8 cellular contexts compared by ENCODE assay signal in the genomic region with DNA sequence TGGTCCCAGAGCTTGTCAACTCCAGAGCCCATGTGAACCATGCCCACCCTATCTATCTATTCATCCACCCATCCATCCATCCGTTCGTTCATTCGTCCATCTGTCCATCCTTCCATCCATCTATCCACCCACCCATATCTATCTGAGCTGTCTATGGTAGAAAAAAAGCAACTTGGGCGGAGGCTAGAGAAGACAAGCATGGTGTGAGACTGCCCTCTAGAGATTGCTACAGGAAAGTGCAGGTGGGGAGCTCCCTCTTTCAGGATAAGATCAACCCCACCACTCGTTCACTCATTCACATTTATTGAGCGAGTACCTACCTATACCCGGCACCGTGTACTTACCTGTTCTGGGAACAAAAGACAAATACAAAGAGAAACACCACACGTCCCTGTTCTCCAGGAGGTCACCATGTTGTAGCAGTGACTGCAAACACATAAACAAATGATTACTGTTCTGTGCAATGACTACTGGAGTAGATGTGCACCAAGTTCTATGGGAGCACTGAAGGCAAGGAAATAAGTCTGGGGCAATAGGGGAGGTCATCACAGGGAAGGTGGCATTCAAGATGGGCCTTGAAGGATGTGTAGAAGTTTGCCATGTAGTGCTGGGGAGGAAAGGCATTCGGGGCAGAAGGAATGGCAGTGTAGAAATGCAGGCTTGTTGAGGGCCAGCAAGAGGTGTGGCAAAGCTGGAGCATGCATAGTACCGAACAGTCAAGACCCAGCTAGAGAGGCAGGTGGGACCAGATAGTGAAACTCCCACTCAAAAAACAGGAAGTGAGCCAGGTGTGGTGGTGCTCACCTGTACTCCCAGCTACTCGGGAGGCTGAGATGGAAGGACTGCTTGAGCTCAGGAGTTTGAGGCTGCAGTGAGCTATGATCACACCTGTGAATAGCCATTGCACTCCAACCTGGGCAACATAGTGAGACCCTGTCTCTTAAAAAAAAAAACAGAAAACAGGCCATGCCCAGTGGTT. TPM values are rescaled to one million over a fixed set of nuclear protein-coding genes. Genes with fewer than 3 reads are reported as not detected.
DNase-seq lines count a peak whose midpoint lies in the region; ATAC-seq and TF ChIP-seq lines count a peak whose summit lies in the region.

No MANE protein-coding gene starts in this region.

- peaks cover 12% of the 10 kb centered on the region for H3K4me1 Mint-ChIP-seq in Caco-2 (ENCODE audit: low read depth, unreplicated experiment)
- H3K4me1 Mint-ChIP-seq in stimulated activated naive B cell treated with anti-CD40 and anti-IgM and Interleukin-4, amounts not matched to agents 10 μg/mL and 1 μg/mL and 100 μg/mL, for 72 hours: no peaks in the 10 kb centered on the region

- H3K36me3 ChIP-seq in Caco-2 (ENCODE audit: control insufficient read depth, insufficient read depth, low read length): no peaks in the 10 kb centered on the region

- peak; percentile 89 for ATAC-seq in stimulated activated naive B cell treated with anti-CD40 and anti-IgM and Interleukin-4, amounts not matched to agents 10 μg/mL and 1 μg/mL and 100 μg/mL, for 72 hours (replicated peaks)
- no peak for ATAC-seq in HG03571 (IDR thresholded peaks at IDR 0.05; ENCODE audit: unreplicated experiment)

- intact Hi-C loops in Caco-2 (cut with micrococcal nuclease; ENCODE audit: unreplicated experiment): loop anchor here (1.0 kb wide), 9 partner anchors 24 to 208 kb away; a partner anchor contains a TSS

- H3K4me3 ChIP-seq in Caco-2 (ENCODE audit: low read depth, low read length): no peak overlapping the region

- H3K36me3 Mint-ChIP-seq in Caco-2 (ENCODE audit: insufficient read depth, unreplicated experiment): no peaks in the 10 kb centered on the region
- H3K36me3 Mint-ChIP-seq in stimulated activated naive B cell treated with anti-CD40 and anti-IgM and Interleukin-4, amounts not matched to agents 10 μg/mL and 1 μg/mL and 100 μg/mL, for 72 hours: no peaks in the 10 kb centered on the region

- H3K27me3 Mint-ChIP-seq in Caco-2 (ENCODE audit: insufficient read depth, unreplicated experiment): no peaks in the 10 kb centered on the region
- H3K27me3 Mint-ChIP-seq in stimulated activated naive B cell treated with anti-CD40 and anti-IgM and Interleukin-4, amounts not matched to agents 10 μg/mL and 1 μg/mL and 100 μg/mL, for 72 hours: peaks cover 0 to 4% of the 10 kb centered on the region in 2 donors

- H3K27ac Mint-ChIP-seq in Caco-2 (ENCODE audit: unreplicated experiment): no peak overlapping the region
- H3K27ac Mint-ChIP-seq in stimulated activated naive B cell treated with anti-CD40 and anti-IgM and Interleukin-4, amounts not matched to agents 10 μg/mL and 1 μg/mL and 100 μg/mL, for 72 hours: no peak overlapping the region

- BruUV-seq in Caco-2 (replicated peaks; lab: Mats Ljungman, UMichigan): no TSS peak

- no peaks in the 10 kb centered on the region for H3K9me3 Mint-ChIP-seq in Caco-2 (ENCODE audit: unreplicated experiment)
- H3K9me3 Mint-ChIP-seq in stimulated activated naive B cell treated with anti-CD40 and anti-IgM and Interleukin-4, amounts not matched to agents 10 μg/mL and 1 μg/mL and 100 μg/mL, for 72 hours: no peaks in the 10 kb centered on the region

- CTCF ChIA-PET in Caco-2 (lab: Charles Lee): interaction anchor here (0.5 to 19.4 kb wide), 83 partner anchors 8 to 938 kb away, joined by 3 to 1184 read pairs (median 6); a partner anchor contains a TSS

- H3K27me3 ChIP-seq in Caco-2 (replicated peaks; ENCODE audit: control insufficient read depth, insufficient read depth, low read length): no peaks in the 10 kb centered on the region

- POLR2A ChIA-PET in Caco-2 (lab: Charles Lee): interaction anchor here (0.5 to 1.1 kb wide), 7 partner anchors 12 to 554 kb away, joined by 3 to 9 read pairs (median 3); a partner anchor contains a TSS

- peaks cover 11% of the 10 kb centered on the region for H3K4me1 ChIP-seq in Caco-2

- DNase-seq in Caco-2: peak; percentile 86 to 90
- DNase-seq in HT-29 (ENCODE audit: low spot score): peak; percentile 86
- DNase-seq in NCI-H774 (lab: John Stamatoyannopoulos, UW): peak; percentile 79
- peak; percentile 44 for DNase-seq in activated CD4-positive, alpha-beta T cell treated with anti-CD3 and anti-CD28 coated beads, Interleukin-2, amount 50 U/mL, for 1 hour
- peak; percentile 23 for DNase-seq in effector CD8-positive, alpha-beta T cell (lab: John Stamatoyannopoulos, UW)
- peak; percentile 77 to 86 for DNase-seq in lung microvascular endothelial cell (ENCODE audit: low read depth in 2 of 2)
- peak; percentile 48 for DNase-seq in stimulated activated naive B cell treated with anti-CD40 and anti-IgM and Interleukin-4, amounts not matched to agents 10 μg/mL and 1 μg/mL and 100 μg/mL, for 72 hours

- no peak overlapping the region for H3K4me3 Mint-ChIP-seq in Caco-2 (ENCODE audit: unreplicated experiment)
- H3K4me3 Mint-ChIP-seq in stimulated activated naive B cell treated with anti-CD40 and anti-IgM and Interleukin-4, amounts not matched to agents 10 μg/mL and 1 μg/mL and 100 μg/mL, for 72 hours: no peak overlapping the region

- TF ChIP-seq CTCF in Caco-2 (IDR thresholded peaks at IDR 0.05; ENCODE audit: insufficient read depth in 1 of 2, low read depth in 1 of 2, low read length in 1 of 2, severe bottlenecking in 1 of 2, unreplicated experiment in 1 of 2): peak; percentile 100

- no peaks in the 10 kb centered on the region for H3K9me3 ChIP-seq in Caco-2

RNA-seq across cellular contexts. Expression of a gene that starts 13.4 kb away (rescaled TPM):
- total RNA-seq in Caco-2 (2022) (161 and 172 TPM in 2 replicates), lung microvascular endothelial cell (31.0 and 45.1 TPM in 2 replicates)
- total RNA-seq in HT-29 (2014; rRNA removed; shearing (Covaris generic)): 179 and 187 TPM in 2 replicates

RNA-seq across cellular contexts. Expression of a gene that starts 29.0 kb away (rescaled TPM):
- total RNA-seq in Caco-2 (2022): 182 and 187 TPM in 2 replicates
- 73.9 and 75.5 TPM in 2 replicates for total RNA-seq in HT-29 (2014; rRNA removed; shearing (Covaris generic))
- 51.4 and 55.2 TPM in 2 replicates for total RNA-seq in lung microvascular endothelial cell

RNA-seq across cellular contexts. Expression of a gene that starts 48.4 kb away (rescaled TPM):
- 233 and 251 TPM in 2 replicates for total RNA-seq in Caco-2 (2022)
- 8.1 and 11.0 TPM in 2 replicates for total RNA-seq in HT-29 (2014; rRNA removed; shearing (Covaris generic))
- 19.6 and 31.7 TPM in 2 replicates for total RNA-seq in lung microvascular endothelial cell

Comparison
In these comparisons a context has a peak if more than half of its experiments do, and no peak if none do; other contexts are left out.
1. DNase-seq: peak in every context shown above with its lines; median percentile 88 in Caco-2; 86 in HT-29; 82 in lung microvascular endothelial cell; 79 in NCI-H774; 48 in stimulated activated naive B cell treated with anti-CD40 and anti-IgM and Interleukin-4, amounts not matched to agents 10 μg/mL and 1 μg/mL and 100 μg/mL, for 72 hours; 44 in activated CD4-positive, alpha-beta T cell treated with anti-CD3 and anti-CD28 coated beads, Interleukin-2, amount 50 U/mL, for 1 hour; 23 in effector CD8-positive, alpha-beta T cell.